2 cellular contexts compared by ENCODE assay signal in genomic region chr19:44759083-44759804, GRCh38.
TF ChIP-seq lines count a peak whose summit lies in the region.

No MANE protein-coding gene starts in this region.

TF ChIP-seq in IMR-90, 13 proteins besides CTCF, POLR2A, EP300 and RAD21:
- no peak for TF ChIP-seq NFE2L2 (IDR thresholded peaks at IDR 0.05; ENCODE audit: low read depth, low read length)
- TF ChIP-seq CHD1 (IDR thresholded peaks at IDR 0.05; ENCODE audit: low read depth, low read length) = no peak
- no peak for TF ChIP-seq RCOR1 (IDR thresholded peaks at IDR 0.05; ENCODE audit: insufficient replicate concordance, low read length)
- no peak for TF ChIP-seq FOS (IDR thresholded peaks at IDR 0.05; ENCODE audit: low read depth, low read length)
- no peak for TF ChIP-seq USF2 (IDR thresholded peaks at IDR 0.05; ENCODE audit: low read depth, low read length)
- TF ChIP-seq MXI1 (IDR thresholded peaks at IDR 0.05; ENCODE audit: borderline replicate concordance, low read depth, low read length) = no peak
- no peak for TF ChIP-seq RFX5 (IDR thresholded peaks at IDR 0.05; ENCODE audit: low read depth, low read length)
- TF ChIP-seq MAZ (IDR thresholded peaks at IDR 0.05; ENCODE audit: borderline replicate concordance, low read depth, low read length) = no peak
- no peak for TF ChIP-seq MAFK (IDR thresholded peaks at IDR 0.05; ENCODE audit: low read depth, low read length)
- TF ChIP-seq BHLHE40 (IDR thresholded peaks at IDR 0.05; ENCODE audit: low read depth, low read length) = no peak
- TF ChIP-seq SMC3 (IDR thresholded peaks at IDR 0.05; ENCODE audit: low read depth, low read length) = no peak
- TF ChIP-seq, protein P1, sequence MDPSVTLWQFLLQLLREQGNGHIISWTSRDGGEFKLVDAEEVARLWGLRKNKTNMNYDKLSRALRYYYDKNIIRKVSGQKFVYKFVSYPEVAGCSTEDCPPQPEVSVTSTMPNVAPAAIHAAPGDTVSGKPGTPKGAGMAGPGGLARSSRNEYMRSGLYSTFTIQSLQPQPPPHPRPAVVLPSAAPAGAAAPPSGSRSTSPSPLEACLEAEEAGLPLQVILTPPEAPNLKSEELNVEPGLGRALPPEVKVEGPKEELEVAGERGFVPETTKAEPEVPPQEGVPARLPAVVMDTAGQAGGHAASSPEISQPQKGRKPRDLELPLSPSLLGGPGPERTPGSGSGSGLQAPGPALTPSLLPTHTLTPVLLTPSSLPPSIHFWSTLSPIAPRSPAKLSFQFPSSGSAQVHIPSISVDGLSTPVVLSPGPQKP (IDR thresholded peaks at IDR 0.05; ENCODE audit: borderline replicate concordance, low read depth, low read length) = no peak
- no peak for TF ChIP-seq CEBPB (IDR thresholded peaks at IDR 0.05; ENCODE audit: low read depth, low read length)

TF ChIP-seq in H1, 55 proteins besides CTCF, POLR2A, EP300 and RAD21:
- TF ChIP-seq JUN (IDR thresholded peaks at IDR 0.05; ENCODE audit: low read depth, low read length) = no peak
- no peak for TF ChIP-seq GABPA (IDR thresholded peaks at IDR 0.05; ENCODE audit: borderline replicate concordance, insufficient read depth, low read length)
- TF ChIP-seq SP2 (IDR thresholded peaks at IDR 0.05; ENCODE audit: low read length) = no peak
- TF ChIP-seq MAFK (IDR thresholded peaks at IDR 0.05; ENCODE audit: low read depth, low read length) = no peak
- no peak for TF ChIP-seq SRF (IDR thresholded peaks at IDR 0.05; ENCODE audit: low read depth, low read length)
- no peak for TF ChIP-seq CBX8 (IDR thresholded peaks at IDR 0.05; ENCODE audit: borderline replicate concordance, low read depth, low read length)
- no peak for TF ChIP-seq CHD7 (IDR thresholded peaks at IDR 0.05; ENCODE audit: insufficient replicate concordance, low read length)
- TF ChIP-seq TBP (IDR thresholded peaks at IDR 0.05; ENCODE audit: low read depth, low read length) = no peak
- TF ChIP-seq SAP30 (IDR thresholded peaks at IDR 0.05; ENCODE audit: insufficient read depth, insufficient replicate concordance, low read length) = no peak
- no peak for TF ChIP-seq CREB1 (IDR thresholded peaks at IDR 0.05)
- TF ChIP-seq SIN3A (conservative IDR thresholded peaks at IDR 0.05 in 1 of 2, IDR thresholded peaks at IDR 0.05 in 1 of 2; ENCODE audit: low read depth in 1 of 2, low read length in 2 of 2) = no peak
- TF ChIP-seq CTBP2 (IDR thresholded peaks at IDR 0.05; ENCODE audit: borderline replicate concordance, insufficient read depth, insufficient read length, low read length) = no peak
- no peak for TF ChIP-seq PHF8 (conservative IDR thresholded peaks at IDR 0.05; ENCODE audit: low read depth, low read length)
- TF ChIP-seq, protein P2, sequence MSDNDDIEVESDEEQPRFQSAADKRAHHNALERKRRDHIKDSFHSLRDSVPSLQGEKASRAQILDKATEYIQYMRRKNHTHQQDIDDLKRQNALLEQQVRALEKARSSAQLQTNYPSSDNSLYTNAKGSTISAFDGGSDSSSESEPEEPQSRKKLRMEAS (IDR thresholded peaks at IDR 0.05) = no peak
- TF ChIP-seq ATF3 (IDR thresholded peaks at IDR 0.05; ENCODE audit: insufficient read depth, low read depth, low read length) = no peak
- TF ChIP-seq SIX5 (IDR thresholded peaks at IDR 0.05; ENCODE audit: low read depth, low read length) = no peak
- TF ChIP-seq KDM1A (IDR thresholded peaks at IDR 0.05; ENCODE audit: borderline replicate concordance, low read length) = no peak
- no peak for TF ChIP-seq ATF2 (IDR thresholded peaks at IDR 0.05; ENCODE audit: low read length)
- no peak for TF ChIP-seq E2F6 (IDR thresholded peaks at IDR 0.05)
TF ChIP-seq in H1: peak in this region for 0.
